8 cellular contexts compared by ENCODE assay signal in genomic region chr1:212607924-212608208, GRCh38. TPM values are rescaled to one million over a fixed set of nuclear protein-coding genes. Genes with fewer than 3 reads are reported as not detected.
DNase-seq lines count a peak whose midpoint lies in the region; ATAC-seq and TF ChIP-seq lines count a peak whose summit lies in the region.

No MANE protein-coding gene starts in this region.

- POLR2A ChIA-PET in CD4-positive, alpha-beta memory T cell (lab: Charles Lee; ENCODE audit: partially characterized antibody), result interaction anchor here (1.0 to 2.5 kb wide), 6 partner anchors 8 to 50 kb away, joined by 3 to 17 read pairs (median 6); no protein-coding TSS in a partner anchor

- H3K4me2 ChIP-seq in OCI-LY3 (ENCODE audit: low read length), result peak overlapping the region; percentile 88
- peak overlapping the region; percentile 76 for H3K4me2 ChIP-seq in neural cell (ENCODE audit: low read length)

- H3K9me2 ChIP-seq in neural cell (ENCODE audit: insufficient read depth, low read length), result no peaks in the 10 kb centered on the region

- TF ChIP-seq EP300 in neural cell (conservative IDR thresholded peaks at IDR 0.05; ENCODE audit: poor library complexity, severe bottlenecking), result no peak

- H3K9me3 ChIP-seq in CD4-positive, alpha-beta memory T cell (ENCODE audit: control insufficient read depth in 1 of 2, low read length in 2 of 2), result no peaks in the 10 kb centered on the region
- H3K9me3 ChIP-seq in OCI-LY3 (ENCODE audit: insufficient read depth, low read length) (no peaks in the 10 kb centered on the region), neural cell (ENCODE audit: low read length) (no peaks in the 10 kb centered on the region)

- H2AFZ ChIP-seq in OCI-LY3 (ENCODE audit: low read depth, low read length) (no peak overlapping the region), neural cell (ENCODE audit: low read depth, low read length) (peak overlapping the region; percentile 45)

- DNase-seq in CD4-positive, alpha-beta memory T cell, result peak in 1 of 5 donors; percentile 15
- DNase-seq in endothelial cell (ENCODE audit: low spot score) (peak; percentile 19), NCI-H2196 (lab: John Stamatoyannopoulos, UW; ENCODE audit: unreplicated experiment) (no peak), NCI-H82 treated with DMSO at 0.1 percent for 48 hours (lab: John Stamatoyannopoulos, UW; ENCODE audit: unreplicated experiment) (no peak)

- CTCF ChIA-PET in CD4-positive, alpha-beta memory T cell (lab: Charles Lee; ENCODE audit: partially characterized antibody), result interaction anchor here (0.7 to 2.1 kb wide), 3 partner anchors 11 to 131 kb away, joined by 3 to 5 read pairs (median 4); no protein-coding TSS in a partner anchor

- no peaks in the 10 kb centered on the region for H3K9me3 Mint-ChIP-seq in CD4-positive, alpha-beta memory T cell
- H3K9me3 Mint-ChIP-seq in endothelial cell (ENCODE audit: unreplicated experiment), result no peaks in the 10 kb centered on the region

- TF ChIP-seq CTCF in OCI-LY3 (IDR thresholded peaks at IDR 0.05; ENCODE audit: low read depth, low read length) (no peak), endothelial cell (IDR thresholded peaks at IDR 0.05; ENCODE audit: unreplicated experiment) (no peak), neural cell (IDR thresholded peaks at IDR 0.05; ENCODE audit: poor library complexity, severe bottlenecking) (no peak)

- peak; percentile 4 for ATAC-seq in GM21619 (IDR thresholded peaks at IDR 0.05; ENCODE audit: unreplicated experiment)
- ATAC-seq in GM18858 (IDR thresholded peaks at IDR 0.05; ENCODE audit: unreplicated experiment), result no peak

- H3K4me1 Mint-ChIP-seq in CD4-positive, alpha-beta memory T cell, result peaks cover 12 to 43% (median 23%) of the 10 kb centered on the region in 4 donors
- peaks cover 14% of the 10 kb centered on the region for H3K4me1 Mint-ChIP-seq in endothelial cell (ENCODE audit: unreplicated experiment)

- H3K9ac ChIP-seq in OCI-LY3 (ENCODE audit: low read length) (peak overlapping the region; percentile 92), neural cell (ENCODE audit: low read length) (peak overlapping the region; percentile 80)

- intact Hi-C loops in CD4-positive, alpha-beta memory T cell (cut with micrococcal nuclease), result loop anchor here (1.0 to 5.0 kb wide), 5 partner anchors 12 to 321 kb away; partner anchors contain the start of genes NSL1, PPP2R5A and TATDN3

- H3K36me3 Mint-ChIP-seq in CD4-positive, alpha-beta memory T cell, result peaks cover 0 to 13% of the 10 kb centered on the region in 2 donors
- peaks cover 3% of the 10 kb centered on the region for H3K36me3 Mint-ChIP-seq in endothelial cell (ENCODE audit: low read depth, unreplicated experiment)

- peak overlapping the region; percentile 48 for H3K27ac ChIP-seq in CD4-positive, alpha-beta memory T cell (ENCODE audit: low read depth, low read length)
- H3K27ac ChIP-seq in OCI-LY3 (ENCODE audit: low read length) (peak overlapping the region; percentile 74), neural cell (ENCODE audit: low read length) (peak overlapping the region; percentile 63)

- H3K36me3 ChIP-seq in CD4-positive, alpha-beta memory T cell (ENCODE audit: insufficient read depth, low read length), result no peaks in the 10 kb centered on the region
- peaks cover 44% of the 10 kb centered on the region for H3K36me3 ChIP-seq in OCI-LY3 (replicated peaks; ENCODE audit: low read depth, low read length)
- H3K36me3 ChIP-seq in neural cell (ENCODE audit: insufficient read depth, low read length), result no peaks in the 10 kb centered on the region

- H3K4me1 ChIP-seq in CD4-positive, alpha-beta memory T cell (ENCODE audit: insufficient read depth, low read length), result peaks cover 29% of the 10 kb centered on the region
- H3K4me1 ChIP-seq in OCI-LY3 (ENCODE audit: low read length), result peaks cover 48% of the 10 kb centered on the region

- H3K27me3 Mint-ChIP-seq in CD4-positive, alpha-beta memory T cell, result peaks cover 41 to 49% of the 10 kb centered on the region in 2 donors
- H3K27me3 Mint-ChIP-seq in endothelial cell (ENCODE audit: unreplicated experiment), result peaks cover 16% of the 10 kb centered on the region

- H3K4me3 Mint-ChIP-seq in CD4-positive, alpha-beta memory T cell, result peak overlapping the region; percentile 95 to 97 (median 97)
- H3K4me3 Mint-ChIP-seq in endothelial cell (ENCODE audit: unreplicated experiment), result peak overlapping the region; percentile 89

- peak overlapping the region; percentile 43 to 68 for H3K4me3 ChIP-seq in CD4-positive, alpha-beta memory T cell (ENCODE audit: low read length in 2 of 2)
- peak overlapping the region; percentile 95 for H3K4me3 ChIP-seq in OCI-LY3 (ENCODE audit: low read length)
- peak overlapping the region; percentile 88 for H3K4me3 ChIP-seq in neural cell (ENCODE audit: low read length)

- H3K27me3 ChIP-seq in CD4-positive, alpha-beta memory T cell (ENCODE audit: insufficient read depth, low read length), result peaks cover 37% of the 10 kb centered on the region
- peaks cover 15% of the 10 kb centered on the region for H3K27me3 ChIP-seq in OCI-LY3 (ENCODE audit: low read depth, low read length)
- H3K27me3 ChIP-seq in neural cell (ENCODE audit: insufficient read depth, low read depth, low read length), result peaks cover 76% of the 10 kb centered on the region

- peaks cover 4% of the 10 kb centered on the region for H3F3A ChIP-seq in neural cell (ENCODE audit: insufficient read depth, low read length, poor library complexity, severe bottlenecking)

- peak overlapping the region in 6 of 7 donors; percentile 69 to 96 (median 80) for H3K27ac Mint-ChIP-seq in CD4-positive, alpha-beta memory T cell
- no peak overlapping the region for H3K27ac Mint-ChIP-seq in endothelial cell (ENCODE audit: unreplicated experiment)

- peaks cover 34% of the 10 kb centered on the region for H4K20me1 ChIP-seq in OCI-LY3 (ENCODE audit: insufficient read depth, low read length)
- no peaks in the 10 kb centered on the region for H4K20me1 ChIP-seq in neural cell (ENCODE audit: insufficient read depth)

- H3K79me2 ChIP-seq in OCI-LY3 (ENCODE audit: low read length) (peaks cover 60% of the 10 kb centered on the region), neural cell (replicated peaks; ENCODE audit: insufficient read depth, low read length) (no peaks in the 10 kb centered on the region)

- no peak for TF ChIP-seq RAD21 in neural cell (conservative IDR thresholded peaks at IDR 0.05)

TF ChIP-seq in neural cell, 6 proteins besides CTCF, POLR2A, EP300 and RAD21:
- TF ChIP-seq TAF1 (IDR thresholded peaks at IDR 0.05; ENCODE audit: low read depth) (no peak), REST (IDR thresholded peaks at IDR 0.05; ENCODE audit: borderline replicate concordance) (no peak), MXI1 (conservative IDR thresholded peaks at IDR 0.05; ENCODE audit: poor library complexity, severe bottlenecking) (no peak), POLR2AphosphoS5 (IDR thresholded peaks at IDR 0.05) (no peak), SMC3 (conservative IDR thresholded peaks at IDR 0.05; ENCODE audit: poor library complexity) (no peak), EZH2 (IDR thresholded peaks at IDR 0.05; ENCODE audit: borderline replicate concordance, insufficient read depth, low read length, poor library complexity, severe bottlenecking) (no peak)

RNA-seq across cellular contexts. Expression of gene ATF3, which starts 0.7 kb away (rescaled TPM):
- 1 to 10 TPM; 2.7 to 3.1 TPM for total RNA-seq in CD4-positive, alpha-beta memory T cell
- polyA plus RNA-seq in CD4-positive, alpha-beta memory T cell, result under 1 TPM in 1 of 2 donors, not detected in 1; 0.09 TPM
- 1.8 TPM for total RNA-seq in endothelial cell (ENCODE audit: unreplicated experiment)
- polyA plus RNA-seq in neural cell, result 3.4 and 7.2 TPM in 2 replicates
- polyA minus RNA-seq in neural cell, result 2.2 and 3.4 TPM in 2 replicates
